In genomic region chr4:24963277-24963676, GRCh38 we compare ENCODE assay signal across 33 cellular contexts. TPM values are rescaled to one million over a fixed set of nuclear protein-coding genes. Genes with fewer than 3 reads are reported as not detected.
"Had no signal": no experiment of that assay in that cellular context is flagged by ENCODE, and none has a peak within 500 bp of the region (broad histone marks: within the 10 kb centered on the region; RNA-seq: fewer than 3 reads in every experiment).

No MANE protein-coding gene starts in this region.

- H3K27ac ChIP-seq: PC-9, RWPE1, SJCRH30, SK-N-MC had no signal

- H3K4me1 ChIP-seq: SJCRH30 had no signal

- H3K4me2 ChIP-seq: PC-9 had no signal

- H3K36me3 ChIP-seq: MG63, SJCRH30 had no signal

- DNase-seq: Kasumi-1, MG63, NCI-H1048, NCI-H1092 treated with DMSO at 0.1 percent for 48 hours, NCI-H1105 treated with DMSO at 0.1 percent for 48 hours, NCI-H1417, NCI-H1436, NCI-H146, NCI-H1694, NCI-H187, NCI-H1930, NCI-H2029 treated with DMSO at 0.1 percent for 48 hours, NCI-H2081 treated with DMSO at 0.1 percent for 48 hours, NCI-H2107, NCI-H2171, NCI-H226, NCI-H446 treated with DMSO at 0.1 percent for 48 hours, NCI-H510A, NCI-H524, NCI-H526, NCI-H69, NCI-H748 treated with DMSO at 0.1 percent for 48 hours, NCI-H82, PC-9, SHP77, SIG-M5, SJCRH30 had no signal

- ATAC-seq: Panc1, Right ventricle myocardium inferior, SK-N-SH treated with all-trans-retinoic acid at 6 μM for 48 hours had no signal

- H2AFZ ChIP-seq: PC-9 had no signal

- H3K9me3 ChIP-seq: MG63, SJCRH30 had no signal

- H3K27me3 ChIP-seq: MG63, SJCRH30 had no signal

- H3K4me3 ChIP-seq: MG63, PC-9, SJCRH30, SK-N-MC had no signal

RNA-seq across cellular contexts. Expression of gene CCDC149, which starts 50.4 kb away (rescaled TPM):
- total RNA-seq: OCI-LY7 had no signal
